18 cellular contexts compared by ENCODE assay signal in the genomic region with DNA sequence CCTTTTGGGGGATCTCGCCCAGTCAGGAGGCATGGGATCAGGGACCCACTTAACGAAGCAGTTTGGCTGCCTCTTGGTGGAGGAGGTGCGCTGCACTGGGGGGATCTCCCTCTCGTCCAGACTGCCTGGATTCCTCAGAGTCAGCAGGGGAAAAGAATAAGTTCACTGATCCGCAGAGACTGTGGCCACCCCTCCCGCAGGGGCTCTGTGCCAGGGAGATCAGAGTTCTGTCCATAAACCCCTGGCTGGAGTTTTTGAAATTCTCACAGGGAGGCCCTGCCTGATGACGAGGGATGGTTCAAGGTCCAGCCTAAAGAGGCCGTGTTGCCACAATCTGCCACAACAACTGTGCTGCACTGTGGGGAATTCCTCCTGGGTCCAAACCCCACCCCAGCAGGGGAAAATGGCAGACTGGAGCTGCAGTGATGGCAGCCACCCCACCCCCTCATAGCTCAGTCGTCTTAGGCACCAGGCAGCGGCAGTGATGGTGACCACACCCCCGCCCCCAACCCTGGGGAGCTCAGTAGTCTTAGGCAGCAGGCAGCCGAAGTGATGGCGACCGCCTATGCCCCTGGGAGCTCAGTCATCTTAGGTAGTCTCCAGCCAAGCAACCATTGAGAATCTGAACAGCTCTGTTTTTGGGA.
DNase-seq lines count a peak whose midpoint lies in the region; ATAC-seq and TF ChIP-seq lines count a peak whose summit lies in the region.
"Had no signal": no experiment of that assay in that cellular context is flagged by ENCODE, and none has a peak within 500 bp of the region (broad histone marks: within the 10 kb centered on the region; RNA-seq: fewer than 3 reads in every experiment).

No MANE protein-coding gene starts in this region.

- TF ChIP-seq POLR2A in transverse colon (IDR thresholded peaks at IDR 0.05) = peak; percentile 24

- H3K9me3 ChIP-seq in mucosa of rectum (ENCODE audit: control insufficient read depth in 2 of 2, low read length in 2 of 2) (no peaks in the 10 kb centered on the region), transverse colon (no peaks in the 10 kb centered on the region), aorta (ENCODE audit: control insufficient read depth, low read length) (peaks cover 2% of the 10 kb centered on the region)
- H3K9me3 ChIP-seq: SJCRH30 had no signal

- no peaks in the 10 kb centered on the region for H3K36me3 ChIP-seq in mucosa of rectum (ENCODE audit: control insufficient read depth in 2 of 2, insufficient read depth in 2 of 2, low read length in 2 of 2)
- no peaks in the 10 kb centered on the region for H3K36me3 ChIP-seq in transverse colon
- H3K36me3 ChIP-seq in aorta (ENCODE audit: control insufficient read depth in 1 of 2, insufficient read depth in 2 of 2, low read length in 1 of 2) = no peaks in the 10 kb centered on the region
- H3K36me3 ChIP-seq: SJCRH30 had no signal

- intact Hi-C loops in transverse colon (cut with DNase I; ENCODE audit: low total_unique reads) (no loop called here), aorta (cut with DNase I) (no loop called here)

- peaks cover 5 to 12% of the 10 kb centered on the region in 2 donors for H3K4me1 ChIP-seq in mucosa of rectum (ENCODE audit: control insufficient read depth in 2 of 2, insufficient read depth in 2 of 2, low read length in 2 of 2)
- H3K4me1 ChIP-seq in transverse colon = peaks cover 0 to 33% (median 1%) of the 10 kb centered on the region in 4 donors
- no peaks in the 10 kb centered on the region for H3K4me1 ChIP-seq in aorta (ENCODE audit: control insufficient read depth in 1 of 2, insufficient read depth in 2 of 2, low read length in 2 of 2)
- H3K4me1 ChIP-seq: SJCRH30 had no signal

- H3K4me3 ChIP-seq in mucosa of rectum (ENCODE audit: low read length in 2 of 2) (peak overlapping the region; percentile 64 to 74), transverse colon (peak overlapping the region in 1 of 4 donors; percentile 28), aorta (ENCODE audit: low read length in 2 of 2) (no peak overlapping the region)
- H3K4me3 ChIP-seq: SJCRH30 had no signal

- peak; percentile 10 for DNase-seq in cortex of kidney (lab: John Stamatoyannopoulos, UW)
- DNase-seq in kidney tubule cell (ENCODE audit: low spot score) = peak; percentile 84
- DNase-seq in transverse colon = peak; percentile 87
- no peak for DNase-seq in GM19238 (ENCODE audit: insufficient read length, low spot score)
- no peak for DNase-seq in HPDE6-E6E7 (ENCODE audit: extremely low spot score)
- DNase-seq in aorta = no peak
- DNase-seq: ACHN; AML-193; COR-L47; H9; NCI-H1417 treated with DMSO at 0.1 percent for 48 hours; NCI-H1930; NCI-H2171; NCI-H446 treated with DMSO at 0.1 percent for 48 hours; NK-92 treated with Interleukin-12 subunit alpha and Interleukin-12 subunit beta, amount 100 ng/mL, for 24 hours; RPMI8226; SJCRH30 had no signal

- no peak for TF ChIP-seq EP300 in transverse colon (IDR thresholded peaks at IDR 0.05; ENCODE audit: low read depth)

- H3K27ac ChIP-seq in mucosa of rectum (ENCODE audit: low read depth in 2 of 2, low read length in 2 of 2) (peak overlapping the region; percentile 70 to 83), transverse colon (peak overlapping the region; percentile 52 to 74 (median 68)), aorta (ENCODE audit: low read depth in 1 of 2, low read length in 2 of 2) (no peak overlapping the region)
- H3K27ac ChIP-seq: SJCRH30 had no signal

- in situ Hi-C loops in transverse colon (cut with MboI; ENCODE audit: low pct_ligation_motif_present in 1 of 4, low pct_unique_long_range_greater_than_20kb in 1 of 4, low sequenced_read_pairs in 3 of 4) = loop anchor here in 1 of 4 donors (25.0 kb wide), 1 partner anchor 169 kb away; no protein-coding TSS in a partner anchor

- no peak for TF ChIP-seq CTCF in transverse colon (IDR thresholded peaks at IDR 0.05)

- H3K27me3 ChIP-seq in mucosa of rectum (ENCODE audit: control insufficient read depth in 2 of 2, insufficient read depth in 2 of 2, low read length in 2 of 2) = no peaks in the 10 kb centered on the region
- H3K27me3 ChIP-seq in transverse colon = no peaks in the 10 kb centered on the region
- no peaks in the 10 kb centered on the region for H3K27me3 ChIP-seq in aorta (ENCODE audit: control insufficient read depth in 1 of 2, insufficient read depth in 2 of 2, low read length in 1 of 2)
- H3K27me3 ChIP-seq: SJCRH30 had no signal

- H3K9ac ChIP-seq in mucosa of rectum (ENCODE audit: low read depth in 1 of 2, low read length in 2 of 2) = peak overlapping the region; percentile 17 to 52

- ATAC-seq in aorta (ENCODE audit: low FRiP score) = no peak

- 75% methylated on average over 14 of the region's 14 CpGs; no CpG with 5 or more reads in 1 of the 2 donors for WGBS in transverse colon (ENCODE audit: low coverage in 1 of 2), 2 donors
- 86 to 87% methylated on average over 14 of the region's 14 CpGs for WGBS in aorta, 2 donors

Comparison
In these comparisons a context has a peak if more than half of its experiments do, and no peak if none do; other contexts are left out.
1. DNase-seq: peak in cortex of kidney (single experiment), kidney tubule cell (single experiment) and transverse colon (single experiment); none in GM19238 (single experiment), HPDE6-E6E7 (single experiment) and aorta (0 of 2).
2. H3K27ac ChIP-seq: peak in mucosa of rectum (2 of 2) and transverse colon (4 of 4); none in aorta (0 of 2).
3. H3K4me3 ChIP-seq: peak in mucosa of rectum (2 of 2); none in aorta (0 of 2).